ENCODE assay signal across 8 cellular contexts in genomic region chr20:11890331-11891080, GRCh38. TPM values are rescaled to one million over a fixed set of nuclear protein-coding genes. Genes with fewer than 3 reads are reported as not detected.
DNase-seq lines count a peak whose midpoint lies in the region; ATAC-seq and TF ChIP-seq lines count a peak whose summit lies in the region.

No MANE protein-coding gene starts in this region.

- POLR2A ChIA-PET in activated CD4-positive, alpha-beta memory T cell treated with anti-CD3 and anti-CD28 coated beads, Interleukin-2, amount 10 ng/mL, durations not matched to agents 7 days and 5 days (lab: Charles Lee) = no interaction called here

- peak; percentile 89 for DNase-seq in NCI-H446 treated with DMSO at 0.1 percent for 48 hours (lab: John Stamatoyannopoulos, UW)
- DNase-seq in activated CD4-positive, alpha-beta memory T cell treated with anti-CD3 and anti-CD28 coated beads, Interleukin-2, amount 10 ng/mL, durations not matched to agents 7 days and 5 days = peak; percentile 23
- peak; percentile 10 for DNase-seq in epithelial cell of proximal tubule (ENCODE audit: low read depth)
- peak; percentile 89 to 90 for DNase-seq in mesothelial cell of epicardium (ENCODE audit: low spot score in 2 of 2, unreplicated experiment in 2 of 2)
- peak; percentile 28 to 39 for DNase-seq in stimulated activated CD8-positive, alpha-beta memory T cell treated with anti-CD3 and anti-CD28 coated beads, Interleukin-15, amount 100 ng/mL, for 48 hours (ENCODE audit: low read depth in 2 of 2)

- no peak overlapping the region for H3K27ac Mint-ChIP-seq in activated CD4-positive, alpha-beta memory T cell treated with anti-CD3 and anti-CD28 coated beads, Interleukin-2, amount 10 ng/mL, durations not matched to agents 7 days and 5 days
- peak overlapping the region; percentile 10 for H3K27ac Mint-ChIP-seq in mesothelial cell of epicardium

- H3K4me3 ChIP-seq in epithelial cell of proximal tubule (ENCODE audit: low read depth, low read length) = peak overlapping the region; percentile 75

- peak overlapping the region; percentile 92 for H3K27ac ChIP-seq in 22Rv1

- TF ChIP-seq CTCF in 22Rv1 (IDR thresholded peaks at IDR 0.05) (no peak), epithelial cell of proximal tubule (conservative IDR thresholded peaks at IDR 0.05; ENCODE audit: low read depth, low read length) (no peak), mesothelial cell of epicardium (IDR thresholded peaks at IDR 0.05; ENCODE audit: unreplicated experiment) (no peak)

- peak; percentile 77 for ATAC-seq in GM18505 (IDR thresholded peaks at IDR 0.05; ENCODE audit: unreplicated experiment)
- peak; percentile 70 for ATAC-seq in HG03196 (IDR thresholded peaks at IDR 0.05; ENCODE audit: unreplicated experiment)

- no peaks in the 10 kb centered on the region for H3K36me3 Mint-ChIP-seq in activated CD4-positive, alpha-beta memory T cell treated with anti-CD3 and anti-CD28 coated beads, Interleukin-2, amount 10 ng/mL, durations not matched to agents 7 days and 5 days (ENCODE audit: low read depth)
- H3K36me3 Mint-ChIP-seq in mesothelial cell of epicardium = no peaks in the 10 kb centered on the region

- H3K27me3 Mint-ChIP-seq in activated CD4-positive, alpha-beta memory T cell treated with anti-CD3 and anti-CD28 coated beads, Interleukin-2, amount 10 ng/mL, durations not matched to agents 7 days and 5 days = peaks cover 29% of the 10 kb centered on the region
- H3K27me3 Mint-ChIP-seq in mesothelial cell of epicardium (ENCODE audit: low read depth) = no peaks in the 10 kb centered on the region

- CTCF ChIA-PET in activated CD4-positive, alpha-beta memory T cell treated with anti-CD3 and anti-CD28 coated beads, Interleukin-2, amount 10 ng/mL, durations not matched to agents 7 days and 5 days (lab: Charles Lee) = no interaction called here

- peaks cover 14% of the 10 kb centered on the region for H3K4me1 Mint-ChIP-seq in activated CD4-positive, alpha-beta memory T cell treated with anti-CD3 and anti-CD28 coated beads, Interleukin-2, amount 10 ng/mL, durations not matched to agents 7 days and 5 days
- H3K4me1 Mint-ChIP-seq in mesothelial cell of epicardium = peaks cover 31% of the 10 kb centered on the region

- peak overlapping the region; percentile 62 for H3K4me3 Mint-ChIP-seq in activated CD4-positive, alpha-beta memory T cell treated with anti-CD3 and anti-CD28 coated beads, Interleukin-2, amount 10 ng/mL, durations not matched to agents 7 days and 5 days
- H3K4me3 Mint-ChIP-seq in mesothelial cell of epicardium = peak overlapping the region; percentile 62

- TF ChIP-seq POLR2A in GM18505 (IDR thresholded peaks at IDR 0.05; ENCODE audit: borderline replicate concordance, extremely low read depth, insufficient read depth, insufficient read length) = no peak

- H3K9me3 Mint-ChIP-seq in activated CD4-positive, alpha-beta memory T cell treated with anti-CD3 and anti-CD28 coated beads, Interleukin-2, amount 10 ng/mL, durations not matched to agents 7 days and 5 days = no peaks in the 10 kb centered on the region
- H3K9me3 Mint-ChIP-seq in mesothelial cell of epicardium = peaks cover 3% of the 10 kb centered on the region

RNA-seq across cellular contexts. Expression of gene BTBD3, which starts 27.2 kb away (rescaled TPM):
- total RNA-seq in activated CD4-positive, alpha-beta memory T cell treated with anti-CD3 and anti-CD28 coated beads, Interleukin-2, amount 10 ng/mL, durations not matched to agents 7 days and 5 days = 1 to 10 TPM in 1 of 2 experiments, under 1 TPM in 1; 0.93 to 1.2 TPM
- total RNA-seq in epithelial cell of proximal tubule = 22.4 and 35.1 TPM in 2 replicates
- 58.8 to 65.1 TPM (median 63.5 TPM) in 3 replicates for total RNA-seq in mesothelial cell of epicardium

Comparison
In these comparisons a context has a peak if more than half of its experiments do, and no peak if none do; other contexts are left out.
1. Peak in every context shown above with its lines: DNase-seq, ATAC-seq, H3K4me3 ChIP-seq and H3K27ac ChIP-seq.
2. DNase-seq: peak in every context shown above with its lines; median percentile 90 in mesothelial cell of epicardium; 89 in NCI-H446 treated with DMSO at 0.1 percent for 48 hours; 34 in stimulated activated CD8-positive, alpha-beta memory T cell treated with anti-CD3 and anti-CD28 coated beads, Interleukin-15, amount 100 ng/mL, for 48 hours; 23 in activated CD4-positive, alpha-beta memory T cell treated with anti-CD3 and anti-CD28 coated beads, Interleukin-2, amount 10 ng/mL, durations not matched to agents 7 days and 5 days; 10 in epithelial cell of proximal tubule.
3. RNA of gene BTBD3, which starts 27.2 kb away (total RNA-seq): 58.8 to 65.1 TPM in mesothelial cell of epicardium and 22.4 to 35.1 TPM in epithelial cell of proximal tubule; 0.93 to 1.2 TPM in activated CD4-positive, alpha-beta memory T cell treated with anti-CD3 and anti-CD28 coated beads, Interleukin-2, amount 10 ng/mL, durations not matched to agents 7 days and 5 days; every median in the first group is over 10 times any median in the second.